In genomic region chr7:657565-658119, GRCh38 we compare ENCODE assay signal across 13 cellular contexts.
DNase-seq lines count a peak whose midpoint lies in the region; ATAC-seq lines count a peak whose summit lies in the region.
"Had no signal": no experiment of that assay in that cellular context is flagged by ENCODE, and none has a peak within 500 bp of the region (broad histone marks: within the 10 kb centered on the region; RNA-seq: fewer than 3 reads in every experiment).

No MANE protein-coding gene starts in this region.

- no peaks in the 10 kb centered on the region for H3K9me3 ChIP-seq in stomach smooth muscle (ENCODE audit: control insufficient read depth in 2 of 2, low read length in 2 of 2)

- no peak overlapping the region for H3K27ac Mint-ChIP-seq in activated naive CD4-positive, alpha-beta T cell treated with anti-CD3 and anti-CD28 coated beads for 36 hours
- H3K27ac Mint-ChIP-seq: activated T-helper 1 cell treated with anti-CD3 and anti-CD28 coated beads, Interleukin-12 subunit alpha, Interleukin-12 subunit beta, Interleukin-2, Interleukin-4 antibody, amounts not matched to agents 30 ng/mL and 10 ng/mL and 1 ng/mL, durations not matched to agents 14 hours and 24 hours and 36 hours had no signal

- ATAC-seq in HG03520 (IDR thresholded peaks at IDR 0.05; ENCODE audit: unreplicated experiment) (no peak), GM18867 (IDR thresholded peaks at IDR 0.05; ENCODE audit: unreplicated experiment) (no peak)
- ATAC-seq: activated CD4-positive, CD25-positive, alpha-beta regulatory T cell treated with anti-CD3 and anti-CD28 coated beads, Interleukin-2, amount 50 U/mL, for 24 hours had no signal

- H3K27me3 Mint-ChIP-seq in activated naive CD4-positive, alpha-beta T cell treated with anti-CD3 and anti-CD28 coated beads for 36 hours (ENCODE audit: low read depth) = no peaks in the 10 kb centered on the region

- H3K4me1 ChIP-seq in stomach smooth muscle (ENCODE audit: control insufficient read depth, insufficient read depth, low read length) = peaks cover 14% of the 10 kb centered on the region

- H3K36me3 Mint-ChIP-seq in activated naive CD4-positive, alpha-beta T cell treated with anti-CD3 and anti-CD28 coated beads for 36 hours (ENCODE audit: low read depth) = peaks cover 9% of the 10 kb centered on the region

- H3K27ac ChIP-seq in stomach smooth muscle (ENCODE audit: low read length) = peak overlapping the region; percentile 58

- peaks cover 4% of the 10 kb centered on the region for H3K4me1 Mint-ChIP-seq in activated naive CD4-positive, alpha-beta T cell treated with anti-CD3 and anti-CD28 coated beads for 36 hours (ENCODE audit: low read depth)
- H3K4me1 Mint-ChIP-seq: neural crest cell had no signal

- in situ Hi-C loops in KBM-7 (cut with MboI; ENCODE audit: low pct_unique_long_range_greater_than_20kb, low sequenced_read_pairs) = no loop called here

- H3K27me3 ChIP-seq in stomach smooth muscle (ENCODE audit: control insufficient read depth in 1 of 2, insufficient read depth in 2 of 2, low read length in 2 of 2) = no peaks in the 10 kb centered on the region

- H3K9ac ChIP-seq in stomach smooth muscle (ENCODE audit: low read length in 2 of 2) = peak overlapping the region in 1 of 2 donors; percentile 5

- no peaks in the 10 kb centered on the region for H3K36me3 ChIP-seq in stomach smooth muscle (ENCODE audit: control insufficient read depth in 2 of 2, insufficient read depth in 2 of 2, low read length in 2 of 2)

- H3K9me3 Mint-ChIP-seq in activated naive CD4-positive, alpha-beta T cell treated with anti-CD3 and anti-CD28 coated beads for 36 hours = peaks cover 1% of the 10 kb centered on the region
- H3K9me3 Mint-ChIP-seq: neural crest cell had no signal

- H3K4me3 Mint-ChIP-seq in activated naive CD4-positive, alpha-beta T cell treated with anti-CD3 and anti-CD28 coated beads for 36 hours = no peak overlapping the region
- H3K4me3 Mint-ChIP-seq: activated T-helper 1 cell treated with anti-CD3 and anti-CD28 coated beads, Interleukin-12 subunit alpha, Interleukin-12 subunit beta, Interleukin-2, Interleukin-4 antibody, amounts not matched to agents 30 ng/mL and 10 ng/mL and 1 ng/mL, durations not matched to agents 14 hours and 24 hours and 36 hours; neural crest cell had no signal

- CTCF ChIA-PET in activated naive CD4-positive, alpha-beta T cell treated with anti-CD3 and anti-CD28 coated beads for 36 hours (lab: Charles Lee) = interaction anchor here (0.6 kb wide), 1 partner anchor 127 kb away, joined by 3 read pairs; no protein-coding TSS in a partner anchor

- peak; percentile 17 for DNase-seq in KBM-7
- peak; percentile 73 for DNase-seq in amniotic epithelial cell (ENCODE audit: low read depth)
- DNase-seq in hepatic stellate cell (ENCODE audit: low spot score) = peak; percentile 69
- DNase-seq in NCI-H526 (lab: John Stamatoyannopoulos, UW) = no peak
- DNase-seq in activated naive CD4-positive, alpha-beta T cell treated with anti-CD3 and anti-CD28 coated beads for 36 hours = no peak
- DNase-seq: Kasumi-1, NCI-H510A had no signal

- H3K4me3 ChIP-seq in stomach smooth muscle (ENCODE audit: low read length in 2 of 2) = peak overlapping the region; percentile 22 to 44

- intact Hi-C loops in activated naive CD4-positive, alpha-beta T cell treated with anti-CD3 and anti-CD28 coated beads for 36 hours (cut with micrococcal nuclease) = no loop called here

Comparison
In these comparisons a context has a peak if more than half of its experiments do, and no peak if none do; other contexts are left out.
1. DNase-seq: peak in KBM-7 (single experiment), amniotic epithelial cell (single experiment) and hepatic stellate cell (single experiment); none in NCI-H526 (0 of 2) and activated naive CD4-positive, alpha-beta T cell treated with anti-CD3 and anti-CD28 coated beads for 36 hours (single experiment).